Comparison of ENCODE assay signal across 1 cellular context in the genomic region with DNA sequence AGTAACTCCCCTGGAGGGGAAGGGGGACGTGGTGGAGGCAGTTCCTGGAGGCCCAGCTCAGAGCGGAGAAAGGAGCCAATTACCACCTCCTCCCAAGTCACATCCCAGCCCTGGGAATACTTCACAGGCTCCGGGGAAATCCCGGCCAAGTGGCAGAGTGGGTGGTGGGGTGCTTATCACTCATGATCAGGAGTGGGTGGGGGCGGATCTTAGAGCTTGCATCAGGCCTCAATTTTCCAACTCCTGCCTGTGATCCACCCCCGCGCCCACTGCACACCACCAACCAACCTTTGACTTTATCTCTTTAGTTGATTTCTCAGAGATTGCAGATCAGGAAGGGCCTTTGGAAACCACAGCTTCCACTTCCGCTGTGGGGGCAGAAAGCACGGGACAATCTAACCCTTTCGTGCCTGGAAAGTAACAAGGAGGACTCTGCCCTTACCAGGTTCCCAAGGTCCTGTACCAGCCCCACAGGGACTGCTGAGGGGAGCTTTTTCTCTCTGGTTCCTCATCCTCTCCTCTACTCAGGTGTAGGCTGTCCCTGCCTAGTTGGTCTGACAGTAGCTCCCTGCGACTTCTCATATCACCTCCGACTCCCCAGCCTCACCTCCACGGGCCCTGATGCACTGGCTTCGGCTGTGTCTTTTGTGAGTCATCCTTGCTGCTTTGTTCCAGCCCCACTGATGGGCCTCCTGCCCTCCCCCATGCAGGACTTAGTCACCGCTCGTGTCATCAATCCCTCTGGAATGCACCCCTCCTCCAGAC.
TF ChIP-seq lines count a peak whose summit lies in the region.

No MANE protein-coding gene starts in this region.

TF ChIP-seq in HepG2, 621 proteins besides CTCF, POLR2A, EP300 and RAD21 (continued from another document and continues in another):
- no peak for TF ChIP-seq DBP (CRISPR knock-in tag; IDR thresholded peaks at IDR 0.05; ENCODE audit: not compliant biosample characterization)
- TF ChIP-seq ELF4 (CRISPR knock-in tag; IDR thresholded peaks at IDR 0.05; ENCODE audit: borderline replicate concordance): no peak
- no peak; the same call in none of the 2 replicates for TF ChIP-seq GATA4 (IDR thresholded peaks at IDR 0.05; ENCODE audit: borderline replicate concordance, low read depth)
- no peak for TF ChIP-seq NBN (conservative IDR thresholded peaks at IDR 0.05)
- TF ChIP-seq ZNF768 (CRISPR knock-in tag; IDR thresholded peaks at IDR 0.05): peak; percentile 59; the same call in 1 of the 2 replicates
- TF ChIP-seq REPIN1 (CRISPR knock-in tag; IDR thresholded peaks at IDR 0.05; ENCODE audit: borderline replicate concordance, low read depth): peak; percentile 15; the same call in 1 of the 2 replicates
- no peak for TF ChIP-seq ZNF282 (IDR thresholded peaks at IDR 0.05; ENCODE audit: partially characterized antibody)
- no peak for TF ChIP-seq GTF3A (CRISPR knock-in tag; conservative IDR thresholded peaks at IDR 0.05)
- TF ChIP-seq ZNF556 (CRISPR knock-in tag; IDR thresholded peaks at IDR 0.05; ENCODE audit: borderline replicate concordance): no peak
- TF ChIP-seq CBFB (CRISPR knock-in tag; IDR thresholded peaks at IDR 0.05): peak; percentile 85
- TF ChIP-seq ARNTL (CRISPR knock-in tag; IDR thresholded peaks at IDR 0.05): peak; percentile 89
- 0 out of 2 replicates have a peak, but pooled peaks have one; percentile 33 for TF ChIP-seq ZNF724P (CRISPR knock-in tag; IDR thresholded peaks at IDR 0.05; ENCODE audit: borderline replicate concordance)
- TF ChIP-seq, protein P1, sequence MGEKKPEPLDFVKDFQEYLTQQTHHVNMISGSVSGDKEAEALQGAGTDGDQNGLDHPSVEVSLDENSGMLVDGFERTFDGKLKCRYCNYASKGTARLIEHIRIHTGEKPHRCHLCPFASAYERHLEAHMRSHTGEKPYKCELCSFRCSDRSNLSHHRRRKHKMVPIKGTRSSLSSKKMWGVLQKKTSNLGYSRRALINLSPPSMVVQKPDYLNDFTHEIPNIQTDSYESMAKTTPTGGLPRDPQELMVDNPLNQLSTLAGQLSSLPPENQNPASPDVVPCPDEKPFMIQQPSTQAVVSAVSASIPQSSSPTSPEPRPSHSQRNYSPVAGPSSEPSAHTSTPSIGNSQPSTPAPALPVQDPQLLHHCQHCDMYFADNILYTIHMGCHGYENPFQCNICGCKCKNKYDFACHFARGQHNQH (CRISPR knock-in tag; IDR thresholded peaks at IDR 0.05): peak; percentile 88; the same call in 1 of the 2 replicates
- no peak for TF ChIP-seq ZBTB8A (CRISPR knock-in tag; IDR thresholded peaks at IDR 0.05; ENCODE audit: borderline replicate concordance, low read depth)
- TF ChIP-seq ZNF329 (CRISPR knock-in tag; IDR thresholded peaks at IDR 0.05; ENCODE audit: low read depth): 0 out of 2 replicates have a peak, but pooled peaks have one; percentile 24
- no peak for TF ChIP-seq NR1H2 (CRISPR knock-in tag; IDR thresholded peaks at IDR 0.05; ENCODE audit: borderline replicate concordance, low read depth)
- peak; percentile 81 for TF ChIP-seq RBFOX2 (IDR thresholded peaks at IDR 0.05; ENCODE audit: low read depth, low read length)
- 0 out of 2 replicates have a peak, but pooled peaks have one; percentile 51 for TF ChIP-seq FUBP1 (CRISPR knock-in tag; IDR thresholded peaks at IDR 0.05; ENCODE audit: borderline replicate concordance)
- peak; percentile 58; the same call in 1 of the 2 replicates for TF ChIP-seq ZBTB34 (CRISPR knock-in tag; IDR thresholded peaks at IDR 0.05)
- TF ChIP-seq, protein P2, sequence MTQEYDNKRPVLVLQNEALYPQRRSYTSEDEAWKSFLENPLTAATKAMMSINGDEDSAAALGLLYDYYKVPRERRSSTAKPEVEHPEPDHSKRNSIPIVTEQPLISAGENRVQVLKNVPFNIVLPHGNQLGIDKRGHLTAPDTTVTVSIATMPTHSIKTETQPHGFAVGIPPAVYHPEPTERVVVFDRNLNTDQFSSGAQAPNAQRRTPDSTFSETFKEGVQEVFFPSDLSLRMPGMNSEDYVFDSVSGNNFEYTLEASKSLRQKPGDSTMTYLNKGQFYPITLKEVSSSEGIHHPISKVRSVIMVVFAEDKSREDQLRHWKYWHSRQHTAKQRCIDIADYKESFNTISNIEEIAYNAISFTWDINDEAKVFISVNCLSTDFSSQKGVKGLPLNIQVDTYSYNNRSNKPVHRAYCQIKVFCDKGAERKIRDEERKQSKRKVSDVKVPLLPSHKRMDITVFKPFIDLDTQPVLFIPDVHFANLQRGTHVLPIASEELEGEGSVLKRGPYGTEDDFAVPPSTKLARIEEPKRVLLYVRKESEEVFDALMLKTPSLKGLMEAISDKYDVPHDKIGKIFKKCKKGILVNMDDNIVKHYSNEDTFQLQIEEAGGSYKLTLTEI (CRISPR knock-in tag; conservative IDR thresholded peaks at IDR 0.05): no peak
- TF ChIP-seq ZSCAN12 (CRISPR knock-in tag; IDR thresholded peaks at IDR 0.05): no peak
- TF ChIP-seq, protein P3, sequence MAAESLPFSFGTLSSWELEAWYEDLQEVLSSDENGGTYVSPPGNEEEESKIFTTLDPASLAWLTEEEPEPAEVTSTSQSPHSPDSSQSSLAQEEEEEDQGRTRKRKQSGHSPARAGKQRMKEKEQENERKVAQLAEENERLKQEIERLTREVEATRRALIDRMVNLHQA (CRISPR knock-in tag; IDR thresholded peaks at IDR 0.05): no peak
- TF ChIP-seq ZBTB33 (CRISPR knock-in tag; IDR thresholded peaks at IDR 0.05): no peak
- TF ChIP-seq ZNF644 (CRISPR knock-in tag; IDR thresholded peaks at IDR 0.05; ENCODE audit: low read depth): peak; percentile 72
- TF ChIP-seq SMAD3 (CRISPR knock-in tag; IDR thresholded peaks at IDR 0.05): peak; percentile 85; the same call in 1 of the 2 replicates
- TF ChIP-seq ZFP1 (CRISPR knock-in tag; IDR thresholded peaks at IDR 0.05): no peak
- TF ChIP-seq MEF2D (CRISPR knock-in tag; IDR thresholded peaks at IDR 0.05): peak; percentile 87
- TF ChIP-seq DRAP1 (CRISPR knock-in tag; IDR thresholded peaks at IDR 0.05): peak; percentile 89
- TF ChIP-seq ZNF331 (CRISPR knock-in tag; IDR thresholded peaks at IDR 0.05): peak; percentile 75
- TF ChIP-seq DR1 (CRISPR knock-in tag; IDR thresholded peaks at IDR 0.05): no peak
- TF ChIP-seq CSRNP1 (CRISPR knock-in tag; IDR thresholded peaks at IDR 0.05): peak; percentile 74; the same call in 1 of the 2 replicates
- TF ChIP-seq, protein P4, sequence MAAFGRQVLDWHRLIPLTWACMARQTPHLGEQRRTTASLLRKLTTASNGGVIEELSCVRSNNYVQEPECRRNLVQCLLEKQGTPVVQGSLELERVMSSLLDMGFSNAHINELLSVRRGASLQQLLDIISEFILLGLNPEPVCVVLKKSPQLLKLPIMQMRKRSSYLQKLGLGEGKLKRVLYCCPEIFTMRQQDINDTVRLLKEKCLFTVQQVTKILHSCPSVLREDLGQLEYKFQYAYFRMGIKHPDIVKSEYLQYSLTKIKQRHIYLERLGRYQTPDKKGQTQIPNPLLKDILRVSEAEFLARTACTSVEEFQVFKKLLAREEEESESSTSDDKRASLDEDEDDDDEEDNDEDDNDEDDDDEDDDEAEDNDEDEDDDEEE (CRISPR knock-in tag; IDR thresholded peaks at IDR 0.05): peak; percentile 86
- TF ChIP-seq XRCC5 (optimal IDR thresholded peaks at IDR 0.05; ENCODE audit: low read length): peak; percentile 75
- no peak for TF ChIP-seq PCBP1 (IDR thresholded peaks at IDR 0.05; ENCODE audit: borderline replicate concordance, low read depth, low read length)
- TF ChIP-seq ZSCAN9 (CRISPR knock-in tag; IDR thresholded peaks at IDR 0.05; ENCODE audit: borderline replicate concordance): peak; percentile 86; the same call in 1 of the 2 replicates
- TF ChIP-seq PTBP1 (IDR thresholded peaks at IDR 0.05; ENCODE audit: low read depth, low read length, poor library complexity, severe bottlenecking): no peak
- 0 out of 2 replicates have a peak, but pooled peaks have one; percentile 23 for TF ChIP-seq RELA (CRISPR knock-in tag; IDR thresholded peaks at IDR 0.05)
- TF ChIP-seq, protein P5, sequence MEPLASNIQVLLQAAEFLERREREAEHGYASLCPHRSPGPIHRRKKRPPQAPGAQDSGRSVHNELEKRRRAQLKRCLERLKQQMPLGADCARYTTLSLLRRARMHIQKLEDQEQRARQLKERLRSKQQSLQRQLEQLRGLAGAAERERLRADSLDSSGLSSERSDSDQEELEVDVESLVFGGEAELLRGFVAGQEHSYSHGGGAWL (CRISPR knock-in tag; IDR thresholded peaks at IDR 0.05): peak; percentile 58; the same call in 1 of the 2 replicates
- TF ChIP-seq ZNF256 (CRISPR knock-in tag; conservative IDR thresholded peaks at IDR 0.05): no peak
- TF ChIP-seq GABPB1 (CRISPR knock-in tag; IDR thresholded peaks at IDR 0.05): peak; percentile 73
- no peak; the same call in 1 of the 2 replicates for TF ChIP-seq SRY (CRISPR knock-in tag; IDR thresholded peaks at IDR 0.05)
- TF ChIP-seq SMAD9 (CRISPR knock-in tag; IDR thresholded peaks at IDR 0.05): no peak
- no peak for TF ChIP-seq ZNF33A (CRISPR knock-in tag; IDR thresholded peaks at IDR 0.05; ENCODE audit: borderline replicate concordance)
- peak; percentile 72; the same call in 1 of the 2 replicates for TF ChIP-seq MBD4 (IDR thresholded peaks at IDR 0.05; ENCODE audit: borderline replicate concordance, low read length)
- no peak for TF ChIP-seq STAT5B (CRISPR knock-in tag; IDR thresholded peaks at IDR 0.05)
- no peak for TF ChIP-seq MBNL3 (CRISPR knock-in tag; conservative IDR thresholded peaks at IDR 0.05)
- TF ChIP-seq ZNF232 (CRISPR knock-in tag; IDR thresholded peaks at IDR 0.05; ENCODE audit: borderline replicate concordance): peak; percentile 46; the same call in 1 of the 2 replicates
- no peak; the same call in 1 of the 2 replicates for TF ChIP-seq ZNF567 (CRISPR knock-in tag; IDR thresholded peaks at IDR 0.05; ENCODE audit: borderline replicate concordance)
- no peak; the same call in 1 of the 2 replicates for TF ChIP-seq RFXANK (CRISPR knock-in tag; IDR thresholded peaks at IDR 0.05)
- peak; percentile 90 for TF ChIP-seq ZNF563 (CRISPR knock-in tag; IDR thresholded peaks at IDR 0.05)
- peak; percentile 91 for TF ChIP-seq RARA (CRISPR knock-in tag; IDR thresholded peaks at IDR 0.05)
- TF ChIP-seq FOXM1 (CRISPR knock-in tag; IDR thresholded peaks at IDR 0.05): no peak
- peak; percentile 97 for TF ChIP-seq TEAD3 (CRISPR knock-in tag; optimal IDR thresholded peaks at IDR 0.05; ENCODE audit: borderline replicate concordance)
- TF ChIP-seq KDM3A (CRISPR knock-in tag; IDR thresholded peaks at IDR 0.05; ENCODE audit: low read depth): 0 out of 2 replicates have a peak, but pooled peaks have one; percentile 44
- TF ChIP-seq ZBTB20 (CRISPR knock-in tag; IDR thresholded peaks at IDR 0.05; ENCODE audit: borderline replicate concordance, low read depth): peak; percentile 74; the same call in 1 of the 2 replicates
